In genomic region chr16:61616088-61616487, GRCh38 we compare ENCODE assay signal across 24 cellular contexts.
"Had no signal": no experiment of that assay in that cellular context is flagged by ENCODE, and none has a peak within 500 bp of the region (broad histone marks: within the 10 kb centered on the region; RNA-seq: fewer than 3 reads in every experiment).

No MANE protein-coding gene starts in this region.

- DNase-seq: colonic mucosa; cortex of kidney; dermis blood vessel endothelial cell; dorsolateral prefrontal cortex; effector CD4-positive, alpha-beta T cell; effector memory CD4-positive, alpha-beta T cell; foreskin keratinocyte; heart left ventricle; hypothalamus; immature natural killer cell; islet precursor cell; kidney; kidney glomerular epithelial cell; left lung; left ventricle myocardium superior; lower lobe of right lung; mesenchymal stem cell; mucosa of descending colon; naive B cell had no signal

- H3K4me3 ChIP-seq: colonic mucosa, dorsolateral prefrontal cortex, esophagus muscularis mucosa, gastroesophageal sphincter, heart left ventricle, hepatocyte, left lung, lower lobe of right lung, mucosa of descending colon had no signal

- ATAC-seq: foreskin keratinocyte, gastroesophageal sphincter, heart left ventricle, left lung, left ventricle myocardium superior, lower lobe of right lung, mucosa of descending colon had no signal

- H3K27me3 ChIP-seq: colonic mucosa, esophagus muscularis mucosa, foreskin keratinocyte, gastroesophageal sphincter, heart left ventricle, hepatocyte, left lung had no signal

- H3K4me2 ChIP-seq: hepatocyte had no signal

- H3K79me2 ChIP-seq: hepatocyte had no signal

- H3K9me3 ChIP-seq: colonic mucosa, esophagus muscularis mucosa, gastroesophageal sphincter, heart left ventricle, left lung, lower lobe of right lung, mucosa of descending colon had no signal

- H2AFZ ChIP-seq: hepatocyte had no signal

- H3K27ac ChIP-seq: colonic mucosa, dorsolateral prefrontal cortex, esophagus muscularis mucosa, foreskin keratinocyte, gastroesophageal sphincter, heart left ventricle, hepatocyte, left lung, lower lobe of right lung had no signal

- FAIRE-seq: endothelial cell of umbilical vein, frontal cortex, kidney had no signal

- H3K4me1 ChIP-seq: colonic mucosa, esophagus muscularis mucosa, foreskin keratinocyte, gastroesophageal sphincter, heart left ventricle, left lung, lower lobe of right lung had no signal

- H3K36me3 ChIP-seq: colonic mucosa, esophagus muscularis mucosa, gastroesophageal sphincter, heart left ventricle, left lung, lower lobe of right lung had no signal
